Comparison of ENCODE assay signal across 10 cellular contexts in the genomic region with DNA sequence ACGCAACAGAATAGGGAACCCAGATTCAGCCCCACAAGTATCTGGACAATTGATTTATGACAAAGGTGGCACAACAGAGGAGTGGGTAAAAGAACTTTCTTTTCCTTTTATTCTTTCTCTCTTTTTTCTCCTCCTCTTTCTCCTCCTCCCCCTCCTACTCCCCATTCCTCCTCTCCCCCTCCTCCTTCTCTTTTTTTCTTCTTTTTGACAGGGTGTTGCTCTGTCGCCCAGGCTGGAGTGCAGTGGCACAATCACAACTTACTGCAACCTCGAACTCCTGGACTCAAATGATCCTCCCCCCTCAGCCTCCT. TPM values are rescaled to one million over a fixed set of nuclear protein-coding genes. Genes with fewer than 3 reads are reported as not detected.
DNase-seq lines count a peak whose midpoint lies in the region; ATAC-seq and TF ChIP-seq lines count a peak whose summit lies in the region.
"Had no signal": no experiment of that assay in that cellular context is flagged by ENCODE, and none has a peak within 500 bp of the region (broad histone marks: within the 10 kb centered on the region; RNA-seq: fewer than 3 reads in every experiment).

No MANE protein-coding gene starts in this region.

- peak overlapping the region; percentile 97 for H3K27ac Mint-ChIP-seq in T-helper 2 cell treated with Interferon-gamma antibody and Interleukin-4, amounts not matched to agents 5 μg/mL and 100 μg/mL, for 36 hours
- no peak overlapping the region for H3K27ac Mint-ChIP-seq in WTC11

- H3K36me3 Mint-ChIP-seq in T-helper 2 cell treated with Interferon-gamma antibody and Interleukin-4, amounts not matched to agents 5 μg/mL and 100 μg/mL, for 36 hours (ENCODE audit: low read depth): no peaks in the 10 kb centered on the region
- no peaks in the 10 kb centered on the region for H3K36me3 Mint-ChIP-seq in WTC11

- intact Hi-C loops in stomach (cut with DNase I; ENCODE audit: low total_unique reads): no loop called here

- TF ChIP-seq CTCF in WTC11 (IDR thresholded peaks at IDR 0.05) (no peak), stomach (IDR thresholded peaks at IDR 0.05) (no peak)

- POLR2A ChIA-PET in WTC11 (lab: Charles Lee): no interaction called here

- H3K4me3 ChIP-seq in iPS-15b (ENCODE audit: low read depth, low read length) (peak overlapping the region; percentile 93), stomach (peak overlapping the region in 2 of 4 donors; percentile 77 to 83)

- no peaks in the 10 kb centered on the region for H3K9me3 Mint-ChIP-seq in T-helper 2 cell treated with Interferon-gamma antibody and Interleukin-4, amounts not matched to agents 5 μg/mL and 100 μg/mL, for 36 hours
- H3K9me3 Mint-ChIP-seq in WTC11: no peaks in the 10 kb centered on the region

- no peak overlapping the region for H3K9ac ChIP-seq in iPS-15b (ENCODE audit: low read depth, low read length)

- peaks cover 51% of the 10 kb centered on the region for H3K4me1 Mint-ChIP-seq in T-helper 2 cell treated with Interferon-gamma antibody and Interleukin-4, amounts not matched to agents 5 μg/mL and 100 μg/mL, for 36 hours (ENCODE audit: low read depth)
- H3K4me1 Mint-ChIP-seq in WTC11: peaks cover 10% of the 10 kb centered on the region

- peaks cover 3% of the 10 kb centered on the region for H3K36me3 ChIP-seq in iPS-15b (ENCODE audit: control insufficient read depth, insufficient read depth, low read length)
- H3K36me3 ChIP-seq in stomach: no peaks in the 10 kb centered on the region
- H3K36me3 ChIP-seq: pancreas had no signal

- H3K27me3 ChIP-seq in iPS-15b (ENCODE audit: control insufficient read depth, insufficient read depth, low read length) (no peaks in the 10 kb centered on the region), stomach (no peaks in the 10 kb centered on the region)
- H3K27me3 ChIP-seq: pancreas had no signal

- CTCF ChIA-PET in WTC11 (lab: Charles Lee): interaction anchor here (1.8 to 3.2 kb wide), 2 partner anchors 14 to 34 kb away, joined by 7 to 26 read pairs; a partner anchor contains a TSS

- no peak for TF ChIP-seq EP300 in stomach (IDR thresholded peaks at IDR 0.05)

- no peak for DNase-seq in T-helper 2 cell treated with Interferon-gamma antibody and Interleukin-4, amounts not matched to agents 5 μg/mL and 100 μg/mL, for 36 hours (ENCODE audit: low spot score)
- DNase-seq in T-helper 2 cell (no peak), WTC11 (ENCODE audit: low spot score) (no peak), stomach (no peak), NCI-H2196 (lab: John Stamatoyannopoulos, UW; ENCODE audit: unreplicated experiment) (no peak), islet precursor cell (no peak)
- no peak for DNase-seq in stimulated activated CD4-positive, alpha-beta T cell treated with anti-CD3 and anti-CD28 coated beads, Interleukin-2, amount 100 ng/mL, for 24 hours

- H3K27ac ChIP-seq in stomach: peak overlapping the region in 3 of 5 donors; percentile 97 to 98 (median 97)

- peak overlapping the region; percentile 32 for H3K4me3 Mint-ChIP-seq in T-helper 2 cell treated with Interferon-gamma antibody and Interleukin-4, amounts not matched to agents 5 μg/mL and 100 μg/mL, for 36 hours
- peak overlapping the region; percentile 96 for H3K4me3 Mint-ChIP-seq in WTC11

- H3K4me1 ChIP-seq in iPS-15b (ENCODE audit: control insufficient read depth, insufficient read depth, low read length) (peaks cover 2% of the 10 kb centered on the region), stomach (peaks cover 0 to 21% (median 17%) of the 10 kb centered on the region in 4 donors)

- no peak for ATAC-seq in WTC11
- ATAC-seq: pancreas had no signal

- no peaks in the 10 kb centered on the region for H3K9me3 ChIP-seq in iPS-15b (ENCODE audit: control insufficient read depth, insufficient read depth, low read length)
- H3K9me3 ChIP-seq in stomach: no peaks in the 10 kb centered on the region
- H3K9me3 ChIP-seq: pancreas had no signal

- no peak for TF ChIP-seq POLR2A in stomach (IDR thresholded peaks at IDR 0.05)

- 62 to 75% (median 70%) methylated on average over 3 of the region's 3 CpGs for WGBS in stomach, 5 donors

- H3K27me3 Mint-ChIP-seq in T-helper 2 cell treated with Interferon-gamma antibody and Interleukin-4, amounts not matched to agents 5 μg/mL and 100 μg/mL, for 36 hours (ENCODE audit: low read depth): peaks cover 5% of the 10 kb centered on the region
- H3K27me3 Mint-ChIP-seq in WTC11 (ENCODE audit: low read depth): no peaks in the 10 kb centered on the region; the same call in 1 of the 2 replicates

TF ChIP-seq in WTC11, 78 proteins besides CTCF, POLR2A, EP300 and RAD21:
- TF ChIP-seq ZNF416 (CRISPR knock-in tag; IDR thresholded peaks at IDR 0.05): no peak

RNA-seq across cellular contexts. Expression of a gene that starts 16.1 kb away (rescaled TPM):
- total RNA-seq in WTC11 (2021): 0.34 to 0.70 TPM (median 0.50 TPM) in 3 replicates
- total RNA-seq in stomach: 100 to 1,000 TPM in 1 of 5 donors, 1 to 10 TPM in 2, not detected in 2; 1.6 to 134 (median 1.7) TPM
- 1 to 10 TPM; 2.7 to 2.9 (median 2.9) TPM for polyA plus RNA-seq in stomach
- total RNA-seq: SK-MEL-5 had no signal

RNA-seq across cellular contexts. Expression of a gene that starts 16.3 kb away (rescaled TPM):
- total RNA-seq in WTC11 (2021): 1.2 to 1.6 TPM (median 1.5 TPM) in 3 replicates
- total RNA-seq in stomach: 10 to 100 TPM in 2 of 5 donors, 1 to 10 TPM in 3; 1.3 to 72.4 (median 3.1) TPM
- 1 to 10 TPM; 4.1 to 9.9 (median 9.5) TPM for polyA plus RNA-seq in stomach
- total RNA-seq: SK-MEL-5 had no signal

RNA-seq across cellular contexts. Expression of a gene that starts 36.3 kb away (rescaled TPM):
- total RNA-seq in WTC11 (2021): 0.81 to 1.1 TPM (median 0.85 TPM) in 3 replicates
- total RNA-seq in stomach: 1 to 10 TPM in 2 of 5 donors, not detected in 3; 1.7 to 7.7 TPM
- under 1 TPM in 1 of 3 donors, not detected in 2; 0.35 TPM for polyA plus RNA-seq in stomach
